In genomic region chr9:136657975-136658848, GRCh38 we compare ENCODE assay signal across 3 cellular contexts.
A peak's percentile ranks its signal among the peaks of the same experiment; 100 is the strongest.
TF ChIP-seq lines count a peak whose summit lies in the region.

No MANE protein-coding gene starts in this region.

TF ChIP-seq in HEK293, 187 proteins besides CTCF, POLR2A, EP300 and RAD21 (continues in another document):
- TF ChIP-seq REST (tag by site-specific recombination; IDR thresholded peaks at IDR 0.05) (no peak), PRDM10 (tag by site-specific recombination; IDR thresholded peaks at IDR 0.05) (peak; percentile 11; the same call in 1 of the 2 replicates), GLIS2 (tag by site-specific recombination; IDR thresholded peaks at IDR 0.05) (0 out of 2 replicates have a peak, but pooled peaks have one; percentile 56), ZBTB17 (tag by site-specific recombination; IDR thresholded peaks at IDR 0.05) (no peak)

TF ChIP-seq in GM12878, 131 proteins besides CTCF, POLR2A, EP300 and RAD21:
- TF ChIP-seq GATAD2B (conservative IDR thresholded peaks at IDR 0.05; ENCODE audit: low read depth) (no peak), MEF2B (IDR thresholded peaks at IDR 0.05; ENCODE audit: partially characterized antibody, poor library complexity, severe bottlenecking) (peak; percentile 75), IRF3 (IDR thresholded peaks at IDR 0.05) (no peak), STAT3 (IDR thresholded peaks at IDR 0.05; ENCODE audit: low read depth, low read length) (no peak)

TF ChIP-seq in GM12891, 5 proteins besides CTCF, POLR2A, EP300 and RAD21:
- TF ChIP-seq POU2F2 (IDR thresholded peaks at IDR 0.05; ENCODE audit: low read depth, low read length) (no peak), TAF1 (IDR thresholded peaks at IDR 0.05; ENCODE audit: low read depth, low read length) (no peak), PAX5 (IDR thresholded peaks at IDR 0.05; ENCODE audit: insufficient read depth, low read length, severe bottlenecking) (no peak), POLR2AphosphoS5 (IDR thresholded peaks at IDR 0.05; ENCODE audit: low read depth, low read length) (no peak), SPI1 (IDR thresholded peaks at IDR 0.05; ENCODE audit: low read depth, low read length) (no peak)
